18 cellular contexts compared by ENCODE assay signal in genomic region chr11:132504501-132505041, GRCh38.
DNase-seq lines count a peak whose midpoint lies in the region; ATAC-seq and TF ChIP-seq lines count a peak whose summit lies in the region.
"Had no signal": no experiment of that assay in that cellular context is flagged by ENCODE, and none has a peak within 500 bp of the region (broad histone marks: within the 10 kb centered on the region; RNA-seq: fewer than 3 reads in every experiment).

No MANE protein-coding gene starts in this region.

- no peak overlapping the region for H3K4me3 Mint-ChIP-seq in osteocyte (ENCODE audit: unreplicated experiment)
- H3K4me3 Mint-ChIP-seq: CD14-positive monocyte, IgD-negative memory B cell, T-helper 17 cell had no signal

- no peak overlapping the region for H3K4me3 ChIP-seq in HAP-1
- H3K4me3 ChIP-seq: MG63 had no signal

- H3K4me1 ChIP-seq in HAP-1: no peaks in the 10 kb centered on the region

- no peaks in the 10 kb centered on the region for H3K4me1 Mint-ChIP-seq in osteocyte (ENCODE audit: unreplicated experiment)
- H3K4me1 Mint-ChIP-seq: CD14-positive monocyte, IgD-negative memory B cell, T-helper 17 cell had no signal

- DNase-seq in G401 (ENCODE audit: low spot score) (peak; percentile 81), M059J (ENCODE audit: low read depth) (peak; percentile 24), cerebellar cortex (ENCODE audit: low spot score) (peak; percentile 78), myocyte (ENCODE audit: low read depth) (peak; percentile 3), HAP-1 (ENCODE audit: low spot score in 2 of 2) (no peak), osteocyte (ENCODE audit: extremely low spot score, unreplicated experiment) (no peak), NCI-H146 (lab: John Stamatoyannopoulos, UW) (no peak)
- DNase-seq: ACHN, DMS 273 treated with DMSO at 0.1 percent for 48 hours, Karpas-422, MG63, NCI-H1048, NCI-H82, T-helper 17 cell had no signal

- no peaks in the 10 kb centered on the region for H3K36me3 Mint-ChIP-seq in osteocyte (ENCODE audit: unreplicated experiment)
- H3K36me3 Mint-ChIP-seq: CD14-positive monocyte, IgD-negative memory B cell had no signal

- H3K27ac Mint-ChIP-seq in osteocyte (ENCODE audit: unreplicated experiment): no peak overlapping the region
- H3K27ac Mint-ChIP-seq: CD14-positive monocyte, IgD-negative memory B cell, T-helper 17 cell had no signal

- in situ Hi-C loops in G401 (cut with HindIII; ENCODE audit: low sequenced_read_pairs) (no loop called here), HAP-1 (cut with MboI; ENCODE audit: low sequenced_read_pairs) (no loop called here)

- no peaks in the 10 kb centered on the region; the same call in 1 of the 2 replicates for H3K9me3 ChIP-seq in HAP-1
- H3K9me3 ChIP-seq: MG63 had no signal

- H3K27me3 ChIP-seq in HAP-1 (ENCODE audit: low read depth): no peaks in the 10 kb centered on the region
- H3K27me3 ChIP-seq: MG63 had no signal

- H3K9me3 Mint-ChIP-seq in osteocyte (ENCODE audit: unreplicated experiment): peaks cover 7% of the 10 kb centered on the region

- no peak for ATAC-seq in HG03460 (IDR thresholded peaks at IDR 0.05; ENCODE audit: unreplicated experiment)
- ATAC-seq: Right ventricle myocardium inferior, T-helper 17 cell had no signal

- H3K27me3 Mint-ChIP-seq in osteocyte (ENCODE audit: unreplicated experiment): peaks cover 15% of the 10 kb centered on the region
- H3K27me3 Mint-ChIP-seq: IgD-negative memory B cell had no signal

- no peak for TF ChIP-seq CTCF in osteocyte (IDR thresholded peaks at IDR 0.05)

- H3K36me3 ChIP-seq in HAP-1 (replicated peaks): no peaks in the 10 kb centered on the region
- H3K36me3 ChIP-seq: MG63 had no signal

Comparison
In these comparisons a context has a peak if more than half of its experiments do, and no peak if none do; other contexts are left out.
1. DNase-seq: peak in G401 (single experiment), M059J (single experiment), cerebellar cortex (single experiment) and myocyte (single experiment); none in HAP-1 (0 of 2), osteocyte (single experiment) and NCI-H146 (single experiment).